In the genomic region with DNA sequence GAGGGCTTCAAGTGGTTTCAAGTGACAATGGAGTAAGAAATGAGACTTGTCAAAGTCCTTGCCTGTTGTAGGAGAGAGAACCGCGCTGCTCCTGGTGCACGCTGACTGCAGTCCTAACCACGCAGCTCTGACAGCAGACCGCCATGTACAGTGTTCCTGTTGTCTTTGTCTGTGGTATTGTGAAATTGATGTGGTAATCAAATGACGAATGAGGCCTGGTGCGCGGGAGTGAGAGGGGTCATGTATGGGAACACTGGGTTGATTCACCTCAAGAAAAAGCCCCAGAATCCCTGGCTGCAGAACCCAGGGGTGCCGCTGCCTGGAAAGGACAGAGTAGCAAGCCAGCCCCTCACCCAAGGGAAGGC, we compare ENCODE assay signal across 8 cellular contexts.
DNase-seq lines count a peak whose midpoint lies in the region; ATAC-seq and TF ChIP-seq lines count a peak whose summit lies in the region.

No MANE protein-coding gene starts in this region.

- no peaks in the 10 kb centered on the region for H3K27me3 ChIP-seq in transverse colon
- H3K27me3 ChIP-seq in BE2C, result no peaks in the 10 kb centered on the region

- peaks cover 94 to 97% of the 10 kb centered on the region in 2 donors for H3K4me1 Mint-ChIP-seq in natural killer cell

- WGBS in transverse colon (ENCODE audit: low coverage in 1 of 2), 2 donors, result 65 to 70% methylated on average over 5 to 9 of the region's 9 CpGs

- no peaks in the 10 kb centered on the region for H3K36me3 ChIP-seq in transverse colon
- no peaks in the 10 kb centered on the region for H3K36me3 ChIP-seq in BE2C

- intact Hi-C loops in natural killer cell (cut with micrococcal nuclease) (loop anchor here (5.0 kb wide), 1 partner anchor 61 kb away; no protein-coding TSS in a partner anchor), transverse colon (cut with DNase I; ENCODE audit: low total_unique reads) (no loop called here)

- H3K9me3 ChIP-seq in transverse colon (no peaks in the 10 kb centered on the region), BE2C (no peaks in the 10 kb centered on the region)

- TF ChIP-seq POLR2A in transverse colon (IDR thresholded peaks at IDR 0.05), result peak; percentile 15

- peak; percentile 62 to 77 (median 73) for ATAC-seq in natural killer cell
- ATAC-seq in HG02938 (IDR thresholded peaks at IDR 0.05; ENCODE audit: unreplicated experiment), result no peak

- H3K27me3 Mint-ChIP-seq in natural killer cell (ENCODE audit: low read depth in 2 of 2), result no peaks in the 10 kb centered on the region

- H3K36me3 Mint-ChIP-seq in natural killer cell, result no peaks in the 10 kb centered on the region

- H3K4me3 ChIP-seq in astrocyte of the spinal cord (ENCODE audit: low read depth, low read length) (no peak overlapping the region), transverse colon (no peak overlapping the region), BE2C (ENCODE audit: low read depth, low read length) (no peak overlapping the region)

- H3K27ac Mint-ChIP-seq in natural killer cell, result peak overlapping the region; percentile 85 to 91

- no peaks in the 10 kb centered on the region for H3K9me3 Mint-ChIP-seq in natural killer cell

- peak overlapping the region; percentile 48 to 69 (median 60) for H3K27ac ChIP-seq in transverse colon

- peak; percentile 65 for DNase-seq in NCI-H2107 treated with DMSO at 0.1 percent for 48 hours (lab: John Stamatoyannopoulos, UW; ENCODE audit: unreplicated experiment)
- no peak for DNase-seq in NCI-H2107 (lab: John Stamatoyannopoulos, UW)
- peak; percentile 49 for DNase-seq in astrocyte of the spinal cord (ENCODE audit: low read depth, low spot score)
- DNase-seq in natural killer cell, result peak; percentile 36
- DNase-seq in transverse colon, result peak; percentile 46
- DNase-seq in BE2C, result no peak
- no peak for DNase-seq in hippocampal formation (lab: John Stamatoyannopoulos, UW)

- peaks cover 24 to 56% (median 35%) of the 10 kb centered on the region in 4 donors for H3K4me1 ChIP-seq in transverse colon
- no peaks in the 10 kb centered on the region for H3K4me1 ChIP-seq in BE2C

- H3K4me3 Mint-ChIP-seq in natural killer cell, result peak overlapping the region; percentile 53

- TF ChIP-seq EP300 in transverse colon (IDR thresholded peaks at IDR 0.05; ENCODE audit: low read depth), result no peak

- no peak for TF ChIP-seq CTCF in astrocyte of the spinal cord (IDR thresholded peaks at IDR 0.05; ENCODE audit: low read depth, low read length)
- TF ChIP-seq CTCF in natural killer cell (IDR thresholded peaks at IDR 0.05), result no peak
- no peak for TF ChIP-seq CTCF in transverse colon (IDR thresholded peaks at IDR 0.05)
- TF ChIP-seq CTCF in BE2C (IDR thresholded peaks at IDR 0.05; ENCODE audit: low read depth, low read length), result no peak

- in situ Hi-C loops in astrocyte of the spinal cord (cut with HindIII; ENCODE audit: low sequenced_read_pairs), result no loop called here
- in situ Hi-C loops in transverse colon (cut with MboI; ENCODE audit: low pct_ligation_motif_present in 1 of 4, low pct_unique_long_range_greater_than_20kb in 1 of 4, low sequenced_read_pairs in 3 of 4), result loop anchor here in 1 of 4 donors (25.0 kb wide), 1 partner anchor 96 kb away; no protein-coding TSS in a partner anchor

Comparison
In these comparisons a context has a peak if more than half of its experiments do, and no peak if none do; other contexts are left out.
1. DNase-seq: peak in NCI-H2107 treated with DMSO at 0.1 percent for 48 hours (single experiment), astrocyte of the spinal cord (single experiment), natural killer cell (single experiment) and transverse colon (single experiment); none in NCI-H2107 (single experiment), BE2C (single experiment) and hippocampal formation (0 of 2).